Comparison of ENCODE assay signal across 20 cellular contexts in the genomic region with DNA sequence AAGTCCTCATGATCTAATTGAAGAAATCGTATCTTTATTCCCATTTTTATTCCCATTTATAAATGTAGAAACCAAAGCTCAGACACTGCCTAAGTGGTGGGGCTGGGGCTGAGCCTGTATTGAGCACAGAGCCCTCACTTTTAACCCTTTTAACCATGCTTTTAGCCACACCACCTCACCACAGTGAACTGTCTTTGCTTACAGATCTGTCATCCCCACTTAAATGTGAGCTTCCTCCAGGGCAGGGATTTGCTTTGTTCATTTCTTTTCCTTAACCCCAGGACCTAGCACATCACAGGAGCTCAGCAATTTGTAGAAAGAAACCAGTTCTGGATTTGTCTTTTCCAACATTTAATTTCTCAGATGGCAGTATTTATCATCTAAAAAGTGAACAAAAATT. TPM values are rescaled to one million over a fixed set of nuclear protein-coding genes. Genes with fewer than 3 reads are reported as not detected.
DNase-seq lines count a peak whose midpoint lies in the region; ATAC-seq and TF ChIP-seq lines count a peak whose summit lies in the region.
"Had no signal": no experiment of that assay in that cellular context is flagged by ENCODE, and none has a peak within 500 bp of the region (broad histone marks: within the 10 kb centered on the region; RNA-seq: fewer than 3 reads in every experiment).

No MANE protein-coding gene starts in this region.

- H3K27me3 Mint-ChIP-seq in brain, result peaks cover 16% of the 10 kb centered on the region
- H3K27me3 Mint-ChIP-seq in activated CD8-positive, alpha-beta T cell treated with anti-CD3 and anti-CD28 coated beads, Interleukin-2, amount 10 ng/mL, durations not matched to agents 7 days and 5 days (ENCODE audit: low read depth), result peaks cover 24% of the 10 kb centered on the region

- DNase-seq in ELF-1 (ENCODE audit: low read depth, low spot score), result peak; percentile 44
- peak; percentile 32 for DNase-seq in NCI-H69 (lab: John Stamatoyannopoulos, UW)
- DNase-seq in retina, result peak; percentile 66
- no peak for DNase-seq in stimulated activated naive CD8-positive, alpha-beta T cell treated with anti-CD3 and anti-CD28 coated beads, Interleukin-15, Interleukin-2, amounts not matched to agents 100 U/mL and 50 U/mL, for 24 hours
- DNase-seq in activated CD8-positive, alpha-beta T cell treated with anti-CD3 and anti-CD28 coated beads, Interleukin-2, amount 10 ng/mL, durations not matched to agents 7 days and 5 days, result no peak
- DNase-seq in SIG-M5 treated with dmso at 0.1 percent for 504 hours (lab: John Stamatoyannopoulos, UW; ENCODE audit: unreplicated experiment), result no peak
- DNase-seq: C1 segment of cervical spinal cord; Calu3; CD4-positive, alpha-beta memory T cell; COR-L47; DMS153; DND-41; GDM1; H9 had no signal

- peak overlapping the region in 1 of 5 experiments; percentile 60 for H3K4me3 Mint-ChIP-seq in brain
- no peak overlapping the region for H3K4me3 Mint-ChIP-seq in activated CD8-positive, alpha-beta T cell treated with anti-CD3 and anti-CD28 coated beads, Interleukin-2, amount 10 ng/mL, durations not matched to agents 7 days and 5 days
- H3K4me3 Mint-ChIP-seq: CD4-positive, alpha-beta memory T cell; H9 had no signal

- H3K27ac Mint-ChIP-seq in brain, result peak overlapping the region in 4 of 5 experiments; percentile 4 to 81 (median 40)
- H3K27ac Mint-ChIP-seq in activated CD8-positive, alpha-beta T cell treated with anti-CD3 and anti-CD28 coated beads, Interleukin-2, amount 10 ng/mL, durations not matched to agents 7 days and 5 days, result no peak overlapping the region
- H3K27ac Mint-ChIP-seq: CD4-positive, alpha-beta memory T cell; H9 had no signal

- CTCF ChIA-PET in activated CD8-positive, alpha-beta T cell treated with anti-CD3 and anti-CD28 coated beads, Interleukin-2, amount 10 ng/mL, durations not matched to agents 7 days and 5 days (lab: Charles Lee), result interaction anchor here (1.6 kb wide), 1 partner anchor 19 kb away, joined by 3 read pairs; no protein-coding TSS in a partner anchor

- H3K36me3 Mint-ChIP-seq in brain, result no peaks in the 10 kb centered on the region
- H3K36me3 Mint-ChIP-seq in activated CD8-positive, alpha-beta T cell treated with anti-CD3 and anti-CD28 coated beads, Interleukin-2, amount 10 ng/mL, durations not matched to agents 7 days and 5 days (ENCODE audit: low read depth), result no peaks in the 10 kb centered on the region
- H3K36me3 Mint-ChIP-seq: CD4-positive, alpha-beta memory T cell had no signal

- peaks cover 47% of the 10 kb centered on the region for H3K4me1 Mint-ChIP-seq in brain
- H3K4me1 Mint-ChIP-seq in activated CD8-positive, alpha-beta T cell treated with anti-CD3 and anti-CD28 coated beads, Interleukin-2, amount 10 ng/mL, durations not matched to agents 7 days and 5 days (ENCODE audit: low read depth), result no peaks in the 10 kb centered on the region

- POLR2A ChIA-PET in activated CD8-positive, alpha-beta T cell treated with anti-CD3 and anti-CD28 coated beads, Interleukin-2, amount 10 ng/mL, durations not matched to agents 7 days and 5 days (lab: Charles Lee), result no interaction called here

- TF ChIP-seq CTCF in brain (conservative IDR thresholded peaks at IDR 0.05), result no peak

- no peak for ATAC-seq in stimulated activated naive CD8-positive, alpha-beta T cell treated with anti-CD3 and anti-CD28 coated beads, Interleukin-15, Interleukin-2, amounts not matched to agents 100 U/mL and 50 U/mL, for 24 hours
- no peak for ATAC-seq in activated CD8-positive, alpha-beta T cell treated with anti-CD3 and anti-CD28 coated beads, Interleukin-2, amount 10 ng/mL, durations not matched to agents 7 days and 5 days
- ATAC-seq: HCT116 had no signal

- H3K9me3 Mint-ChIP-seq in brain, result peaks cover 0 to 6% (median 5%) of the 10 kb centered on the region in 5 experiments
- H3K9me3 Mint-ChIP-seq in activated CD8-positive, alpha-beta T cell treated with anti-CD3 and anti-CD28 coated beads, Interleukin-2, amount 10 ng/mL, durations not matched to agents 7 days and 5 days (ENCODE audit: insufficient read depth), result no peaks in the 10 kb centered on the region

RNA-seq across cellular contexts. Expression of gene BOD1L2, which starts 2.1 kb away (rescaled TPM):
- not detected for polyA plus RNA-seq in brain (ENCODE audit: insufficient read depth, low read depth, low replicate concordance)
- not detected for total RNA-seq in activated CD8-positive, alpha-beta T cell treated with anti-CD3 and anti-CD28 coated beads, Interleukin-2, amount 10 ng/mL, durations not matched to agents 7 days and 5 days
- total RNA-seq: A172; A673; Calu3; CD4-positive, alpha-beta memory T cell; H1; H9 had no signal
- polyA plus RNA-seq: BJ; CD4-positive, alpha-beta memory T cell; H1 had no signal

Comparison
In these comparisons a context has a peak if more than half of its experiments do, and no peak if none do; other contexts are left out.
1. DNase-seq: peak in ELF-1 (single experiment), NCI-H69 (single experiment) and retina (single experiment); none in stimulated activated naive CD8-positive, alpha-beta T cell treated with anti-CD3 and anti-CD28 coated beads, Interleukin-15, Interleukin-2, amounts not matched to agents 100 U/mL and 50 U/mL, for 24 hours (single experiment), activated CD8-positive, alpha-beta T cell treated with anti-CD3 and anti-CD28 coated beads, Interleukin-2, amount 10 ng/mL, durations not matched to agents 7 days and 5 days (single experiment) and SIG-M5 treated with dmso at 0.1 percent for 504 hours (single experiment).